22 cellular contexts compared by ENCODE assay signal in the genomic region with DNA sequence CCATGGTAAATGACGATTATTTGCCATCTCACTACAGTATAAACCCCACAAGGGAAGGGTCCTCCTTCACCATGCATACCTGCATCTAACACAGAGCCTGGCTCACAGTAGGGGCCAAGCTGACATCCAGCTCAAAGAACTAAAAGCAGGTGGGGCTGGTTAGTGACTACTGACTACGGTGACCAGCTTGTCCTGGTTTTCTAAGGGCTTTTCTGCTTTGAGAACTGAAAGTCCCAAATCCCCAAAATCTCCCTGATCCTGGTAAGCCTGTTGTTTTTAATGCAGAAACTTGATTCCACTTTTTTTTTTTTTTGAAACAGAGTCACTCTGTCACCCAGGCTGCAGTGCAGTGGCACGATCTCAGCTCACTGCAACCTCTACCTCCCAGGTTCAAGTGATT.
"Had no signal": no experiment of that assay in that cellular context is flagged by ENCODE, and none has a peak within 500 bp of the region (broad histone marks: within the 10 kb centered on the region; RNA-seq: fewer than 3 reads in every experiment).

No MANE protein-coding gene starts in this region.

- DNase-seq: cortex of kidney; effector memory CD8-positive, alpha-beta T cell; erythroblast; heart left ventricle; kidney; natural killer cell; pancreas; right lobe of liver; stimulated activated CD4-positive, alpha-beta T cell treated with anti-CD3 and anti-CD28 coated beads, Interleukin-12 subunit alpha, Interleukin-12 subunit beta, amount 100 ng/mL, for 4 hours; stimulated activated CD4-positive, alpha-beta T cell treated with anti-CD3 and anti-CD28 coated beads, Interleukin-1b, Interleukin-23, amount 100 ng/mL, for 48 hours; stimulated activated CD4-positive, alpha-beta T cell treated with anti-CD3 and anti-CD28 coated beads, Interleukin-4, amount 100 ng/mL, for 1 hour; stimulated activated CD8-positive, alpha-beta memory T cell treated with anti-CD3 and anti-CD28 coated beads, Interleukin-4, amount 100 ng/mL, for 48 hours; stimulated activated naive CD4-positive, alpha-beta T cell; upper lobe of left lung; uterus had no signal

- H3K4me1 ChIP-seq: pancreas, right lobe of liver, tibial nerve, upper lobe of left lung, uterus had no signal

- ATAC-seq: effector memory CD8-positive, alpha-beta T cell; heart left ventricle; left lobe of liver; natural killer cell; pancreas; right lobe of liver had no signal

- H3K27ac ChIP-seq: hepatocyte, neutrophil, pancreas, right lobe of liver, tibial nerve, upper lobe of left lung, uterus had no signal

- H3K36me3 ChIP-seq: pancreas, right lobe of liver, uterus had no signal

- H3K4me3 ChIP-seq: heart left ventricle, hepatocyte, lung, pancreas, right lobe of liver, smooth muscle cell, thoracic aorta, tibial nerve, upper lobe of left lung, uterus had no signal

- H3K27me3 ChIP-seq: heart left ventricle, hepatocyte, neutrophil, pancreas, right lobe of liver, tibial nerve, upper lobe of left lung, uterus had no signal
